ENCODE assay signal across 1 cellular context in genomic region chr15:67843092-67843501, GRCh38.
TF ChIP-seq lines count a peak whose summit lies in the region.

No MANE protein-coding gene starts in this region.

TF ChIP-seq in WTC11, 78 proteins besides CTCF, POLR2A, EP300 and RAD21 (continued from another document):
- TF ChIP-seq MLX (CRISPR knock-in tag; IDR thresholded peaks at IDR 0.05) = no peak
- TF ChIP-seq CREB1 (CRISPR knock-in tag; IDR thresholded peaks at IDR 0.05) = no peak
- no peak for TF ChIP-seq ZNF396 (CRISPR knock-in tag; IDR thresholded peaks at IDR 0.05; ENCODE audit: borderline replicate concordance)
- no peak for TF ChIP-seq E2F5 (CRISPR knock-in tag; IDR thresholded peaks at IDR 0.05)
- no peak for TF ChIP-seq PRRX2 (CRISPR knock-in tag; IDR thresholded peaks at IDR 0.05)
- no peak for TF ChIP-seq MXD4 (CRISPR knock-in tag; IDR thresholded peaks at IDR 0.05; ENCODE audit: borderline replicate concordance)
- TF ChIP-seq E2F4 (CRISPR knock-in tag; IDR thresholded peaks at IDR 0.05; ENCODE audit: borderline replicate concordance, low read depth) = no peak
- TF ChIP-seq NFATC4 (CRISPR knock-in tag; IDR thresholded peaks at IDR 0.05) = no peak
- no peak for TF ChIP-seq AFF4 (CRISPR knock-in tag; IDR thresholded peaks at IDR 0.05; ENCODE audit: borderline replicate concordance)
- no peak for TF ChIP-seq ERG (CRISPR knock-in tag; IDR thresholded peaks at IDR 0.05)
- no peak for TF ChIP-seq RELA (CRISPR knock-in tag; IDR thresholded peaks at IDR 0.05; ENCODE audit: borderline replicate concordance)
- no peak for TF ChIP-seq ZBTB21 (CRISPR knock-in tag; IDR thresholded peaks at IDR 0.05; ENCODE audit: borderline replicate concordance)
